In the genomic region with DNA sequence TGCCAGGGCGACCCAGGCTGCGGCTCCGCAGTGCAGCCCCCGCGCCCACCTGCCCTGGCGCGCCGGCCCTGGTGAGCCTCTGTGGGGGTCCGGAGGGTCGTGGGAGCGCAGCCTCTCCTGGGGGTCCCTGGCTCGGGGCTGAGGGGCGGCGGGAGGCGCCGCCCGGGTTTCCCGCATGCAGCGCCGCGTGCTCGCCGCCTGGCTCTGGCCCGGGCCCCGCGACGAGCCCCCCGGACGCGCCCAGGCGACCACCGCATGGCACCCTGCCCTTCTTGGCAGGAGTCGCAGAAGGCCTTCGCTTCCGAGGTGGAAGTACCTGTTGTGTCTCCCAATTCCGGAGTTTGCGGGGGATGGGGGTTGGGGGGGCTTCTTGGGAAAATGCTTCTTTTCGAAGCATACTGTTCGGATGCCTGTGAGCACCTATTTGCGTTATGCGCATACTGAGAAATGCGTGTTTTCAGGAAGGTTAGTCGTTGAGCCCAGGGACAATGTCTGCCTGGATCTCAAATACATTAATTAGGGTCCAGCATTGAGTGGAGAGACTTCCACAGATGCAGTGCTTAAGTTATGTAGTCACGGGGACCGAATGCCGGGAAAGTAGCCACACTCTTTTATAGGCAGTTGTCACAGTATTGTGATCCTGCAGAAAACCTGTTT, we compare ENCODE assay signal across 21 cellular contexts. TPM values are rescaled to one million over a fixed set of nuclear protein-coding genes. Genes with fewer than 3 reads are reported as not detected.
DNase-seq lines count a peak whose midpoint lies in the region; ATAC-seq and TF ChIP-seq lines count a peak whose summit lies in the region.
"Had no signal": no experiment of that assay in that cellular context is flagged by ENCODE, and none has a peak within 500 bp of the region (broad histone marks: within the 10 kb centered on the region; RNA-seq: fewer than 3 reads in every experiment).

No MANE protein-coding gene starts in this region.

- H3K4me3 Mint-ChIP-seq in H9 = peak overlapping the region; percentile 60 to 83
- H3K4me3 Mint-ChIP-seq in brain = peak overlapping the region; percentile 75 to 81 (median 79)
- H3K4me3 Mint-ChIP-seq: activated CD4-positive, alpha-beta T cell treated with anti-CD3 and anti-CD28 coated beads, Interleukin-2, amount 10 ng/mL, durations not matched to agents 24 days and 14 days had no signal

- no peak overlapping the region for H4K5ac ChIP-seq in H9 (ENCODE audit: insufficient read length, low read depth, low read length)

- peaks cover 21% of the 10 kb centered on the region in 2 experiments for H3K4me1 Mint-ChIP-seq in H9
- peaks cover 33% of the 10 kb centered on the region for H3K4me1 Mint-ChIP-seq in brain
- H3K4me1 Mint-ChIP-seq: activated CD4-positive, alpha-beta T cell treated with anti-CD3 and anti-CD28 coated beads, Interleukin-2, amount 10 ng/mL, durations not matched to agents 24 days and 14 days had no signal

- H3K27ac Mint-ChIP-seq in H9 (no peak overlapping the region), brain (peak overlapping the region in 1 of 5 experiments; percentile 67)
- H3K27ac Mint-ChIP-seq: activated CD4-positive, alpha-beta T cell treated with anti-CD3 and anti-CD28 coated beads, Interleukin-2, amount 10 ng/mL, durations not matched to agents 24 days and 14 days; activated naive CD4-positive, alpha-beta T cell treated with anti-CD3 and anti-CD28 coated beads, Interleukin-2, amount 50 U/mL, for 72 hours had no signal

- no peak for ATAC-seq in HG03460 (IDR thresholded peaks at IDR 0.05; ENCODE audit: unreplicated experiment)
- ATAC-seq: activated naive CD4-positive, alpha-beta T cell treated with anti-CD3 and anti-CD28 coated beads, Interleukin-2, amount 50 U/mL, for 72 hours; gastrocnemius medialis; Panc1 had no signal

- peak overlapping the region; percentile 49 for H3K4me2 ChIP-seq in H9 (ENCODE audit: insufficient read depth, insufficient read length, low read length)

- H3K18ac ChIP-seq in H9 (ENCODE audit: insufficient read length, low read depth, low read length) = no peak overlapping the region

- no peaks in the 10 kb centered on the region for H3K36me3 ChIP-seq in iPS-18a (ENCODE audit: control insufficient read depth, low read depth, low read length)
- H3K36me3 ChIP-seq: esophagus squamous epithelium, gastrocnemius medialis, neutrophil, thyroid gland had no signal

- H3K79me1 ChIP-seq in H9 (ENCODE audit: insufficient read depth, low read depth, low read length, poor library complexity, severe bottlenecking) = no peaks in the 10 kb centered on the region

- H3K4me3 ChIP-seq in iPS-18a (ENCODE audit: low read length) (peak overlapping the region; percentile 61), retinal pigment epithelial cell (ENCODE audit: low read length) (peak overlapping the region; percentile 23)
- H3K4me3 ChIP-seq: gastrocnemius medialis, thyroid gland had no signal

- H3K9me3 Mint-ChIP-seq in H9 (peaks cover 0 to 2% of the 10 kb centered on the region in 2 experiments; a peak in 1 of 5 replicates), brain (no peaks in the 10 kb centered on the region)
- H3K9me3 Mint-ChIP-seq: activated CD4-positive, alpha-beta T cell treated with anti-CD3 and anti-CD28 coated beads, Interleukin-2, amount 10 ng/mL, durations not matched to agents 24 days and 14 days; activated naive CD4-positive, alpha-beta T cell treated with anti-CD3 and anti-CD28 coated beads, Interleukin-2, amount 50 U/mL, for 72 hours had no signal

- no peak overlapping the region for H2BK20ac ChIP-seq in H9 (ENCODE audit: low read depth, low read length, poor library complexity, severe bottlenecking)

- no peak overlapping the region for H2AFZ ChIP-seq in H9 (ENCODE audit: low read length)

- H3K27ac ChIP-seq in H9 (ENCODE audit: insufficient read length, low read depth, low read length) (no peak overlapping the region), iPS-18a (ENCODE audit: low read length) (no peak overlapping the region)
- H3K27ac ChIP-seq: esophagus squamous epithelium, gastrocnemius medialis, neutrophil, thyroid gland had no signal

- WGBS in H9 (ENCODE audit: extremely low coverage, insufficient read length, low lambda C conversion rate) = no CpG with 5 or more reads among the region's 46 CpGs

- DNase-seq in H9 (no peak), retinal pigment epithelial cell (ENCODE audit: low read depth) (no peak), SKM-1 (lab: John Stamatoyannopoulos, UW; ENCODE audit: unreplicated experiment) (no peak), HuH-7.5 (ENCODE audit: low spot score) (no peak)
- DNase-seq: activated CD4-positive, alpha-beta T cell treated with anti-CD3 and anti-CD28 coated beads, Interleukin-2, amount 10 ng/mL, durations not matched to agents 24 days and 14 days; aorta; effector memory CD4-positive, alpha-beta T cell; esophagus squamous epithelium; gastrocnemius medialis; NCI-H1048; NCI-H2081 treated with DMSO at 0.1 percent for 48 hours; stimulated activated CD4-positive, alpha-beta T cell treated with anti-CD3 and anti-CD28 coated beads, Interleukin-4, amount 100 ng/mL, for 1 hour; stimulated activated naive CD4-positive, alpha-beta T cell treated with Interleukin-2 at 50 U/mL for 16 hours; thyroid gland had no signal

- no peak overlapping the region for H4K91ac ChIP-seq in H9 (ENCODE audit: insufficient read length, low read depth, low read length)

- H3K9ac ChIP-seq in H9 (ENCODE audit: extremely low read depth, insufficient read length, low read length) (no peak overlapping the region), iPS-18a (ENCODE audit: low read length) (peak overlapping the region; percentile 16)

- peaks cover 4% of the 10 kb centered on the region; the same call in 1 of the 2 replicates for H3K4me1 ChIP-seq in H9 (ENCODE audit: insufficient read depth, low read length)
- H3K4me1 ChIP-seq in iPS-18a (ENCODE audit: control insufficient read depth, low read depth, low read length) = peaks cover 18% of the 10 kb centered on the region
- H3K4me1 ChIP-seq: gastrocnemius medialis had no signal

- no peak overlapping the region for H2AK5ac ChIP-seq in H9 (ENCODE audit: insufficient read length, low read length)

- no peaks in the 10 kb centered on the region for H3K79me2 ChIP-seq in H9 (ENCODE audit: insufficient read depth, low read length)

- no peak overlapping the region for H2BK120ac ChIP-seq in H9 (ENCODE audit: low read depth, low read length, poor library complexity, severe bottlenecking)

- no peak overlapping the region for H3K14ac ChIP-seq in H9 (ENCODE audit: insufficient read depth, low read length)

- no peak overlapping the region for H3T11ph ChIP-seq in H9 (ENCODE audit: low read length)

- no peak overlapping the region for H3K23ac ChIP-seq in H9 (ENCODE audit: insufficient read length, low read depth, low read length)

- H3K9me3 ChIP-seq in H9 (ENCODE audit: control insufficient read depth, low read depth, low read length) (no peaks in the 10 kb centered on the region), iPS-18a (ENCODE audit: control insufficient read depth, low read depth, low read length) (no peaks in the 10 kb centered on the region)
- H3K9me3 ChIP-seq: esophagus squamous epithelium, gastrocnemius medialis, neutrophil, thyroid gland had no signal

- no peaks in the 10 kb centered on the region for H4K20me1 ChIP-seq in H9 (ENCODE audit: control insufficient read depth, insufficient read depth, insufficient read length)

- H3K23me2 ChIP-seq in H9 (ENCODE audit: insufficient read length, low read depth, low read length, poor library complexity, severe bottlenecking) = no peaks in the 10 kb centered on the region

- H3K36me3 Mint-ChIP-seq in H9 (ENCODE audit: insufficient read depth in 1 of 3, low read depth in 3 of 3) (no peaks in the 10 kb centered on the region), brain (no peaks in the 10 kb centered on the region)

- no peak overlapping the region for H3K56ac ChIP-seq in H9 (ENCODE audit: insufficient read length, low read depth, low read length)

- H3K4ac ChIP-seq in H9 (ENCODE audit: low read depth, low read length) = no peak overlapping the region

- TF ChIP-seq CTCF in H9 (conservative IDR thresholded peaks at IDR 0.05) (no peak), brain (conservative IDR thresholded peaks at IDR 0.05) (no peak), retinal pigment epithelial cell (conservative IDR thresholded peaks at IDR 0.05; ENCODE audit: low read depth, low read length) (no peak)

- no peak overlapping the region for H4K8ac ChIP-seq in H9 (replicated peaks; ENCODE audit: insufficient read length, low read depth, low read length)

- no peak overlapping the region for H2BK12ac ChIP-seq in H9 (ENCODE audit: insufficient read length, low read depth, low read length)

- H3K27me3 Mint-ChIP-seq in H9 (ENCODE audit: low read depth) = peaks cover 39% of the 10 kb centered on the region
- peaks cover 47% of the 10 kb centered on the region for H3K27me3 Mint-ChIP-seq in brain

- no peak overlapping the region for H2BK15ac ChIP-seq in H9 (ENCODE audit: low read depth, low read length)

- H2BK5ac ChIP-seq in H9 (ENCODE audit: insufficient read length, low read length) = no peak overlapping the region

- H3K27me3 ChIP-seq in H9 (ENCODE audit: insufficient read depth, low read length) (peaks cover 5% of the 10 kb centered on the region), iPS-18a (ENCODE audit: control insufficient read depth, insufficient read depth, low read length) (peaks cover 41% of the 10 kb centered on the region)

RNA-seq across cellular contexts. Expression of a gene that starts 1.3 kb away (rescaled TPM):
- total RNA-seq in H9 (2021) = 3.3 and 4.9 TPM in 2 replicates
- 12.5 TPM for polyA plus RNA-seq in brain (ENCODE audit: insufficient read depth, low read depth, low replicate concordance)
- total RNA-seq: activated CD4-positive, alpha-beta T cell treated with anti-CD3 and anti-CD28 coated beads, Interleukin-2, amount 10 ng/mL, durations not matched to agents 24 days and 14 days; activated naive CD4-positive, alpha-beta T cell treated with anti-CD3 and anti-CD28 coated beads, Interleukin-2, amount 50 U/mL, for 72 hours; aorta; gastrocnemius medialis; HepG2 had no signal
- polyA plus RNA-seq: aorta, HepG2 had no signal
